In the genomic region with DNA sequence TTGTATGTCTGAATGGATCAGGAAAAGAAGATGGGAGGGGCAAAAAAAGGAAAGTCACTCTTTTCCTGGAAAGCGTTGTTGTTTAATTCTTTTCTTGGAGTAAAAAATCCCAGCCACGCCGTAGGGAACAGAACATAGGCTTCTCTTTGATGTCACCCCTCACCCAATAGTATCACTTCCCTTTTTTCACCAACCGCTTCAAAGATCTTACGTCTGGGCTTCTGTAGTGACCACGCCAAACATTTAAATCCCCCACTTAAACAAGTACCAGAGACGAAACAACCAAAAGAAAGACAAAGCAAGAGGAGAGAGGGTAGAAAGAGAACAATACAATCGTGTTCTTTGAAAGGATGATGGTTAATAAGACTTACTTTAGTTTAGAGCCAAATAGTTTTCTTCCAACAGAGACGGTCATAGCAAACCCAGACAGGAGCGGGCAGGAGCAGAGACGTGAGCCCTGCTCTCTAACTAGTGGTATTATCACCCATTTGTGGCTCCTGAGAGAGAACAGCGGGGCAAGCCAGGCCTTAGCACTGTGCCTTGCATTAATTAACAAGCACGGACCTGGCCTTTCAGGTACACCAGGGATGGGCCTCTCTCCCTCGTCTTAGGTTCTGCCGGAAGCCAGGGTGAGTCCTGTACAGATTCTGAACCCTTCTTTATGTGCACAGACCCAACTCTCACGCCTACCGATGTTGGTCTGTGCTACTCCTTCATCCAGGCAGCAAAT, we compare ENCODE assay signal across 9 cellular contexts. TPM values are rescaled to one million over a fixed set of nuclear protein-coding genes. Genes with fewer than 3 reads are reported as not detected.
DNase-seq lines count a peak whose midpoint lies in the region; ATAC-seq, FAIRE-seq and TF ChIP-seq lines count a peak whose summit lies in the region.
"Had no signal": no experiment of that assay in that cellular context is flagged by ENCODE, and none has a peak within 500 bp of the region (broad histone marks: within the 10 kb centered on the region; RNA-seq: fewer than 3 reads in every experiment).

No MANE protein-coding gene starts in this region.

- ATAC-seq in HG02852 (IDR thresholded peaks at IDR 0.05; ENCODE audit: unreplicated experiment), result peak; percentile 64

- WGBS in spleen, 5 donors, result 64 to 69% (median 67%) methylated on average over 17 of the region's 17 CpGs
- 87 to 90% methylated on average over 17 of the region's 17 CpGs for WGBS in thyroid gland, 2 donors

- H3K27me3 ChIP-seq in spleen (replicated peaks in 1 of 7) (no peaks in the 10 kb centered on the region), thyroid gland (no peaks in the 10 kb centered on the region)
- no peaks in the 10 kb centered on the region for H3K27me3 ChIP-seq in effector memory CD4-positive, alpha-beta T cell (replicated peaks; ENCODE audit: control insufficient read depth, insufficient read depth, low read length, poor library complexity, severe bottlenecking)

- H3K4me1 ChIP-seq in spleen (peaks cover 0 to 54% (median 32%) of the 10 kb centered on the region in 6 donors), thyroid gland (no peaks in the 10 kb centered on the region)
- peaks cover 34% of the 10 kb centered on the region for H3K4me1 ChIP-seq in effector memory CD4-positive, alpha-beta T cell (ENCODE audit: control insufficient read depth, insufficient read depth, low read length, poor library complexity, severe bottlenecking)

- peak overlapping the region in 1 of 8 donors; percentile 47 for H3K4me3 ChIP-seq in spleen
- no peak overlapping the region for H3K4me3 ChIP-seq in thyroid gland (replicated peaks in 1 of 3)
- H3K4me3 ChIP-seq in effector memory CD4-positive, alpha-beta T cell (ENCODE audit: insufficient read depth, low read depth, low read length, poor library complexity, severe bottlenecking), result no peak overlapping the region

- no peak overlapping the region for H3K4me3 Mint-ChIP-seq in activated CD4-positive, alpha-beta T cell treated with anti-CD3 and anti-CD28 coated beads, Interleukin-2, amount 10 ng/mL, durations not matched to agents 24 days and 14 days

- peaks cover 9% of the 10 kb centered on the region for H3K9me3 Mint-ChIP-seq in activated CD4-positive, alpha-beta T cell treated with anti-CD3 and anti-CD28 coated beads, Interleukin-2, amount 10 ng/mL, durations not matched to agents 24 days and 14 days

- peak overlapping the region; percentile 31 for H3K27ac Mint-ChIP-seq in activated CD4-positive, alpha-beta T cell treated with anti-CD3 and anti-CD28 coated beads, Interleukin-2, amount 10 ng/mL, durations not matched to agents 24 days and 14 days

- H3K27ac ChIP-seq in spleen (peak overlapping the region in 6 of 8 donors; percentile 1 to 83 (median 60)), thyroid gland (no peak overlapping the region)
- H3K27ac ChIP-seq in effector memory CD4-positive, alpha-beta T cell (ENCODE audit: insufficient read depth, low read length, poor library complexity, severe bottlenecking), result no peak overlapping the region

- H3K36me3 ChIP-seq in spleen (no peaks in the 10 kb centered on the region), thyroid gland (no peaks in the 10 kb centered on the region)
- H3K36me3 ChIP-seq in effector memory CD4-positive, alpha-beta T cell (ENCODE audit: control insufficient read depth, insufficient read depth, low read length), result no peaks in the 10 kb centered on the region

- no peak for TF ChIP-seq CTCF in spleen (IDR thresholded peaks at IDR 0.05 in 8 of 11, conservative IDR thresholded peaks at IDR 0.05 in 3 of 11)
- TF ChIP-seq CTCF in thyroid gland (IDR thresholded peaks at IDR 0.05), result no peak

- no peak for FAIRE-seq in HTR-8/SVneo (lab: Jason Lieb, UNC)
- FAIRE-seq: A204.1 had no signal

- no peak for TF ChIP-seq POLR2A in spleen (IDR thresholded peaks at IDR 0.05)
- TF ChIP-seq POLR2A in thyroid gland (IDR thresholded peaks at IDR 0.05), result no peak

- H3K9me3 ChIP-seq in spleen, result no peaks in the 10 kb centered on the region
- no peaks in the 10 kb centered on the region for H3K9me3 ChIP-seq in thyroid gland
- H3K9me3 ChIP-seq in effector memory CD4-positive, alpha-beta T cell (ENCODE audit: control insufficient read depth, low read length), result no peaks in the 10 kb centered on the region

- DNase-seq in activated CD4-positive, alpha-beta T cell treated with anti-CD3 and anti-CD28 coated beads, Interleukin-2, amount 10 ng/mL, durations not matched to agents 24 days and 14 days, result no peak
- no peak for DNase-seq in activated CD4-positive, alpha-beta T cell treated with anti-CD3 and anti-CD28 coated beads, Interleukin-2, amount 50 U/mL, for 4 hours
- DNase-seq in NOMO-1 (lab: John Stamatoyannopoulos, UW; ENCODE audit: unreplicated experiment in 2 of 2) (peak; percentile 92 to 94), spleen (no peak), HTR-8/SVneo (ENCODE audit: insufficient read length, low spot score) (no peak), thyroid gland (no peak)
- DNase-seq in effector memory CD4-positive, alpha-beta T cell, result no peak

- H3K36me3 Mint-ChIP-seq in activated CD4-positive, alpha-beta T cell treated with anti-CD3 and anti-CD28 coated beads, Interleukin-2, amount 10 ng/mL, durations not matched to agents 24 days and 14 days (ENCODE audit: low read depth), result peaks cover 4% of the 10 kb centered on the region

- intact Hi-C loops in activated CD4-positive, alpha-beta T cell treated with anti-CD3 and anti-CD28 coated beads, Interleukin-2, amount 10 ng/mL, durations not matched to agents 24 days and 14 days (cut with micrococcal nuclease), result no loop called here
- intact Hi-C loops in spleen (cut with DNase I; ENCODE audit: low total_unique reads), result no loop called here
- intact Hi-C loops in thyroid gland (cut with DNase I), result no loop called here

- H3K4me1 Mint-ChIP-seq in activated CD4-positive, alpha-beta T cell treated with anti-CD3 and anti-CD28 coated beads, Interleukin-2, amount 10 ng/mL, durations not matched to agents 24 days and 14 days, result peaks cover 51% of the 10 kb centered on the region

- no peaks in the 10 kb centered on the region for H3K27me3 Mint-ChIP-seq in activated CD4-positive, alpha-beta T cell treated with anti-CD3 and anti-CD28 coated beads, Interleukin-2, amount 10 ng/mL, durations not matched to agents 24 days and 14 days

RNA-seq across cellular contexts. Expression of a gene that starts 28.1 kb away (rescaled TPM):
- 41.7 and 51.7 TPM in 2 replicates for total RNA-seq in activated CD4-positive, alpha-beta T cell treated with anti-CD3 and anti-CD28 coated beads, Interleukin-2, amount 10 ng/mL, durations not matched to agents 24 days and 14 days
- total RNA-seq in spleen (100 to 1,000 TPM in 6 of 7 donors, 10 to 100 TPM in 1; 84.4 to 444 (median 168) TPM), thyroid gland (100 to 1,000 TPM in 1 of 4 donors, 10 to 100 TPM in 3; 40.3 to 109 (median 67.2) TPM)
- polyA plus RNA-seq in spleen, result 10 to 100 TPM in 2 of 3 donors, 1 to 10 TPM in 1; 9.5 to 13.9 (median 12.0) TPM

Comparison
In these comparisons a context has a peak if more than half of its experiments do, and no peak if none do; other contexts are left out.
1. DNase-seq: peak in NOMO-1 (2 of 2); none in activated CD4-positive, alpha-beta T cell treated with anti-CD3 and anti-CD28 coated beads, Interleukin-2, amount 10 ng/mL, durations not matched to agents 24 days and 14 days (single experiment), activated CD4-positive, alpha-beta T cell treated with anti-CD3 and anti-CD28 coated beads, Interleukin-2, amount 50 U/mL, for 4 hours (0 of 2), spleen (single experiment), HTR-8/SVneo (single experiment), thyroid gland (0 of 2) and effector memory CD4-positive, alpha-beta T cell (0 of 3).
2. H3K27ac ChIP-seq: peak in spleen (6 of 8); none in thyroid gland (0 of 3) and effector memory CD4-positive, alpha-beta T cell (single experiment).